In the genomic region with DNA sequence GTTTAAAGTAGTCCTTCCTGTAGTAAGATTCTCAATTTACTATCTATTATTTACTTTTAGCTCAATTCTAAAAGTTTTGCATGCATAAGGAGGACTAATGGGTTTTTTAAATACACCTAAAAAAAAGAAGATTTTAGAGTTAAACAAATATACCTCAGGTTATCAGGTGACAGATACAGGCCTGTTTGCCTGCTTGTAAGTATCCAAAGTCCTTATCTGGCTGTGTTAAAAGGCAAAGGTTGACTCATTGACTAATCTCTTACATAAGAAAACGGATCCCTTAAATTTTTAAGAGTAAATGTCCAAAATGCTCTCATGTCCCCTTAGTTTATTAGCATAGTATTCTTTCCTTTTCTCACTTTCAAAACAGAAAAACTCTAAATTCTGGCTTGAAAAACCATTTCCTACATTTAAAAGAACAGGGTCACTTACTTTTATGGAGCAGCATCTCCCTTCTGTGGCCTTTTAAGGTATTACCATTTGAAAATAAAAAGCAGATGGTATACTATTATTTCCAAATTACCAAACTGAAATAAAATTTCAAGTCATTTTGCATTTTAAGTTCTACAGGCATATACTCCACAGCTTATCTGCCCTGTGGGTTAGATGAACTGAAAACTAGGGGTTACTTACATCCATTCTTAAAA, we compare ENCODE assay signal across 1 cellular context.
TF ChIP-seq lines count a peak whose summit lies in the region.

No MANE protein-coding gene starts in this region.

TF ChIP-seq in HepG2, 621 proteins besides CTCF, POLR2A, EP300 and RAD21 (continues in another document):
- TF ChIP-seq, protein P1, sequence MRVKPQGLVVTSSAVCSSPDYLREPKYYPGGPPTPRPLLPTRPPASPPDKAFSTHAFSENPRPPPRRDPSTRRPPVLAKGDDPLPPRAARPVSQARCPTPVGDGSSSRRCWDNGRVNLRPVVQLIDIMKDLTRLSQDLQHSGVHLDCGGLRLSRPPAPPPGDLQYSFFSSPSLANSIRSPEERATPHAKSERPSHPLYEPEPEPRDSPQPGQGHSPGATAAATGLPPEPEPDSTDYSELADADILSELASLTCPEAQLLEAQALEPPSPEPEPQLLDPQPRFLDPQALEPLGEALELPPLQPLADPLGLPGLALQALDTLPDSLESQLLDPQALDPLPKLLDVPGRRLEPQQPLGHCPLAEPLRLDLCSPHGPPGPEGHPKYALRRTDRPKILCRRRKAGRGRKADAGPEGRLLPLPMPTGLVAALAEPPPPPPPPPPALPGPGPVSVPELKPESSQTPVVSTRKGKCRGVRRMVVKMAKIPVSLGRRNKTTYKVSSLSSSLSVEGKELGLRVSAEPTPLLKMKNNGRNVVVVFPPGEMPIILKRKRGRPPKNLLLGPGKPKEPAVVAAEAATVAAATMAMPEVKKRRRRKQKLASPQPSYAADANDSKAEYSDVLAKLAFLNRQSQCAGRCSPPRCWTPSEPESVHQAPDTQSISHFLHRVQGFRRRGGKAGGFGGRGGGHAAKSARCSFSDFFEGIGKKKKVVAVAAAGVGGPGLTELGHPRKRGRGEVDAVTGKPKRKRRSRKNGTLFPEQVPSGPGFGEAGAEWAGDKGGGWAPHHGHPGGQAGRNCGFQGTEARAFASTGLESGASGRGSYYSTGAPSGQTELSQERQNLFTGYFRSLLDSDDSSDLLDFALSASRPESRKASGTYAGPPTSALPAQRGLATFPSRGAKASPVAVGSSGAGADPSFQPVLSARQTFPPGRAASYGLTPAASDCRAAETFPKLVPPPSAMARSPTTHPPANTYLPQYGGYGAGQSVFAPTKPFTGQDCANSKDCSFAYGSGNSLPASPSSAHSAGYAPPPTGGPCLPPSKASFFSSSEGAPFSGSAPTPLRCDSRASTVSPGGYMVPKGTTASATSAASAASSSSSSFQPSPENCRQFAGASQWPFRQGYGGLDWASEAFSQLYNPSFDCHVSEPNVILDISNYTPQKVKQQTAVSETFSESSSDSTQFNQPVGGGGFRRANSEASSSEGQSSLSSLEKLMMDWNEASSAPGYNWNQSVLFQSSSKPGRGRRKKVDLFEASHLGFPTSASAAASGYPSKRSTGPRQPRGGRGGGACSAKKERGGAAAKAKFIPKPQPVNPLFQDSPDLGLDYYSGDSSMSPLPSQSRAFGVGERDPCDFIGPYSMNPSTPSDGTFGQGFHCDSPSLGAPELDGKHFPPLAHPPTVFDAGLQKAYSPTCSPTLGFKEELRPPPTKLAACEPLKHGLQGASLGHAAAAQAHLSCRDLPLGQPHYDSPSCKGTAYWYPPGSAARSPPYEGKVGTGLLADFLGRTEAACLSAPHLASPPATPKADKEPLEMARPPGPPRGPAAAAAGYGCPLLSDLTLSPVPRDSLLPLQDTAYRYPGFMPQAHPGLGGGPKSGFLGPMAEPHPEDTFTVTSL (CRISPR knock-in tag; IDR thresholded peaks at IDR 0.05; ENCODE audit: borderline replicate concordance): peak; percentile 72; the same call in 1 of the 2 replicates
- TF ChIP-seq ZNF713 (CRISPR knock-in tag; IDR thresholded peaks at IDR 0.05) (no peak), FOXO1 (CRISPR knock-in tag; IDR thresholded peaks at IDR 0.05) (no peak), CREB1 (IDR thresholded peaks at IDR 0.05) (no peak), CREB1 (CRISPR knock-in tag; IDR thresholded peaks at IDR 0.05) (peak; percentile 44; the same call in 1 of the 2 replicates), KLF9 (CRISPR knock-in tag; IDR thresholded peaks at IDR 0.05; ENCODE audit: low read depth) (no peak), SIN3B (IDR thresholded peaks at IDR 0.05; ENCODE audit: low read length) (no peak), RARA (CRISPR knock-in tag; IDR thresholded peaks at IDR 0.05) (peak; percentile 43; the same call in 1 of the 2 replicates), NFYC (CRISPR knock-in tag; IDR thresholded peaks at IDR 0.05) (no peak), HOXA7 (CRISPR knock-in tag; IDR thresholded peaks at IDR 0.05) (no peak), ZNF264 (CRISPR knock-in tag; IDR thresholded peaks at IDR 0.05) (no peak), CBX5 (CRISPR knock-in tag; IDR thresholded peaks at IDR 0.05; ENCODE audit: borderline replicate concordance) (no peak), RCOR2 (CRISPR knock-in tag; IDR thresholded peaks at IDR 0.05) (peak; percentile 45; the same call in 1 of the 2 replicates), KAT8 (CRISPR knock-in tag; IDR thresholded peaks at IDR 0.05) (0 out of 2 replicates have a peak, but pooled peaks have one; percentile 17), ZNF17 (CRISPR knock-in tag; IDR thresholded peaks at IDR 0.05) (no peak), ZNF468 (CRISPR knock-in tag; IDR thresholded peaks at IDR 0.05) (no peak), SOX5 (CRISPR knock-in tag; IDR thresholded peaks at IDR 0.05; ENCODE audit: borderline replicate concordance) (peak; percentile 15; the same call in 1 of the 2 replicates), RFXANK (CRISPR knock-in tag; IDR thresholded peaks at IDR 0.05) (no peak), ZMYM4 (CRISPR knock-in tag; IDR thresholded peaks at IDR 0.05) (no peak), ZNF550 (CRISPR knock-in tag; IDR thresholded peaks at IDR 0.05; ENCODE audit: borderline replicate concordance) (no peak), RELA (CRISPR knock-in tag; IDR thresholded peaks at IDR 0.05) (no peak), ZNF75D (CRISPR knock-in tag; IDR thresholded peaks at IDR 0.05; ENCODE audit: borderline replicate concordance) (no peak), ZKSCAN1 (IDR thresholded peaks at IDR 0.05; ENCODE audit: low read length) (no peak), KAT7 (CRISPR knock-in tag; IDR thresholded peaks at IDR 0.05; ENCODE audit: borderline replicate concordance) (no peak), STAG1 (CRISPR knock-in tag; IDR thresholded peaks at IDR 0.05) (peak; percentile 30; the same call in 1 of the 2 replicates), ZFP1 (CRISPR knock-in tag; IDR thresholded peaks at IDR 0.05) (no peak), AGO2 (optimal IDR thresholded peaks at IDR 0.05; ENCODE audit: low read depth, low read length) (no peak), SMARCC2 (IDR thresholded peaks at IDR 0.05) (no peak), SIX1 (CRISPR knock-in tag; IDR thresholded peaks at IDR 0.05; ENCODE audit: borderline replicate concordance) (peak; percentile 70; the same call in 1 of the 2 replicates)
- TF ChIP-seq, protein P2, sequence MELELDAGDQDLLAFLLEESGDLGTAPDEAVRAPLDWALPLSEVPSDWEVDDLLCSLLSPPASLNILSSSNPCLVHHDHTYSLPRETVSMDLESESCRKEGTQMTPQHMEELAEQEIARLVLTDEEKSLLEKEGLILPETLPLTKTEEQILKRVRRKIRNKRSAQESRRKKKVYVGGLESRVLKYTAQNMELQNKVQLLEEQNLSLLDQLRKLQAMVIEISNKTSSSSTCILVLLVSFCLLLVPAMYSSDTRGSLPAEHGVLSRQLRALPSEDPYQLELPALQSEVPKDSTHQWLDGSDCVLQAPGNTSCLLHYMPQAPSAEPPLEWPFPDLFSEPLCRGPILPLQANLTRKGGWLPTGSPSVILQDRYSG (CRISPR knock-in tag; IDR thresholded peaks at IDR 0.05): no peak
- TF ChIP-seq, protein P3, sequence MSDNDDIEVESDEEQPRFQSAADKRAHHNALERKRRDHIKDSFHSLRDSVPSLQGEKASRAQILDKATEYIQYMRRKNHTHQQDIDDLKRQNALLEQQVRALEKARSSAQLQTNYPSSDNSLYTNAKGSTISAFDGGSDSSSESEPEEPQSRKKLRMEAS (IDR thresholded peaks at IDR 0.05): no peak
- TF ChIP-seq, protein P4, sequence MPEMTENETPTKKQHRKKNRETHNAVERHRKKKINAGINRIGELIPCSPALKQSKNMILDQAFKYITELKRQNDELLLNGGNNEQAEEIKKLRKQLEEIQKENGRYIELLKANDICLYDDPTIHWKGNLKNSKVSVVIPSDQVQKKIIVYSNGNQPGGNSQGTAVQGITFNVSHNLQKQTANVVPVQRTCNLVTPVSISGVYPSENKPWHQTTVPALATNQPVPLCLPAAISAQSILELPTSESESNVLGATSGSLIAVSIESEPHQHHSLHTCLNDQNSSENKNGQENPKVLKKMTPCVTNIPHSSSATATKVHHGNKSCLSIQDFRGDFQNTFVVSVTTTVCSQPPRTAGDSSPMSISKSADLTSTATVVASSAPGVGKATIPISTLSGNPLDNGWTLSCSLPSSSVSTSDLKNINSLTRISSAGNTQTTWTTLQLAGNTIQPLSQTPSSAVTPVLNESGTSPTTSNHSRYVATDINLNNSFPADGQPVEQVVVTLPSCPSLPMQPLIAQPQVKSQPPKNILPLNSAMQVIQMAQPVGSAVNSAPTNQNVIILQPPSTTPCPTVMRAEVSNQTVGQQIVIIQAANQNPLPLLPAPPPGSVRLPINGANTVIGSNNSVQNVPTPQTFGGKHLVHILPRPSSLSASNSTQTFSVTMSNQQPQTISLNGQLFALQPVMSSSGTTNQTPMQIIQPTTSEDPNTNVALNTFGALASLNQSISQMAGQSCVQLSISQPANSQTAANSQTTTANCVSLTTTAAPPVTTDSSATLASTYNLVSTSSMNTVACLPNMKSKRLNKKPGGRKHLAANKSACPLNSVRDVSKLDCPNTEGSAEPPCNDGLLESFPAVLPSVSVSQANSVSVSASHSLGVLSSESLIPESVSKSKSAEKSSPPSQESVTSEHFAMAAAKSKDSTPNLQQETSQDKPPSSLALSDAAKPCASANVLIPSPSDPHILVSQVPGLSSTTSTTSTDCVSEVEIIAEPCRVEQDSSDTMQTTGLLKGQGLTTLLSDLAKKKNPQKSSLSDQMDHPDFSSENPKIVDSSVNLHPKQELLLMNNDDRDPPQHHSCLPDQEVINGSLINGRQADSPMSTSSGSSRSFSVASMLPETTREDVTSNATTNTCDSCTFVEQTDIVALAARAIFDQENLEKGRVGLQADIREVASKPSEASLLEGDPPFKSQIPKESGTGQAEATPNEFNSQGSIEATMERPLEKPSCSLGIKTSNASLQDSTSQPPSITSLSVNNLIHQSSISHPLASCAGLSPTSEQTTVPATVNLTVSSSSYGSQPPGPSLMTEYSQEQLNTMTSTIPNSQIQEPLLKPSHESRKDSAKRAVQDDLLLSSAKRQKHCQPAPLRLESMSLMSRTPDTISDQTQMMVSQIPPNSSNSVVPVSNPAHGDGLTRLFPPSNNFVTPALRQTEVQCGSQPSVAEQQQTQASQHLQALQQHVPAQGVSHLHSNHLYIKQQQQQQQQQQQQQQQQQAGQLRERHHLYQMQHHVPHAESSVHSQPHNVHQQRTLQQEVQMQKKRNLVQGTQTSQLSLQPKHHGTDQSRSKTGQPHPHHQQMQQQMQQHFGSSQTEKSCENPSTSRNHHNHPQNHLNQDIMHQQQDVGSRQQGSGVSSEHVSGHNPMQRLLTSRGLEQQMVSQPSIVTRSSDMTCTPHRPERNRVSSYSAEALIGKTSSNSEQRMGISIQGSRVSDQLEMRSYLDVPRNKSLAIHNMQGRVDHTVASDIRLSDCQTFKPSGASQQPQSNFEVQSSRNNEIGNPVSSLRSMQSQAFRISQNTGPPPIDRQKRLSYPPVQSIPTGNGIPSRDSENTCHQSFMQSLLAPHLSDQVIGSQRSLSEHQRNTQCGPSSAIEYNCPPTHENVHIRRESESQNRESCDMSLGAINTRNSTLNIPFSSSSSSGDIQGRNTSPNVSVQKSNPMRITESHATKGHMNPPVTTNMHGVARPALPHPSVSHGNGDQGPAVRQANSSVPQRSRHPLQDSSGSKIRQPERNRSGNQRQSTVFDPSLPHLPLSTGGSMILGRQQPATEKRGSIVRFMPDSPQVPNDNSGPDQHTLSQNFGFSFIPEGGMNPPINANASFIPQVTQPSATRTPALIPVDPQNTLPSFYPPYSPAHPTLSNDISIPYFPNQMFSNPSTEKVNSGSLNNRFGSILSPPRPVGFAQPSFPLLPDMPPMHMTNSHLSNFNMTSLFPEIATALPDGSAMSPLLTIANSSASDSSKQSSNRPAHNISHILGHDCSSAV (CRISPR knock-in tag; IDR thresholded peaks at IDR 0.05; ENCODE audit: borderline replicate concordance): no peak
- TF ChIP-seq, protein P5, sequence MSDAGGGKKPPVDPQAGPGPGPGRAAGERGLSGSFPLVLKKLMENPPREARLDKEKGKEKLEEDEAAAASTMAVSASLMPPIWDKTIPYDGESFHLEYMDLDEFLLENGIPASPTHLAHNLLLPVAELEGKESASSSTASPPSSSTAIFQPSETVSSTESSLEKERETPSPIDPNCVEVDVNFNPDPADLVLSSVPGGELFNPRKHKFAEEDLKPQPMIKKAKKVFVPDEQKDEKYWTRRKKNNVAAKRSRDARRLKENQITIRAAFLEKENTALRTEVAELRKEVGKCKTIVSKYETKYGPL (CRISPR knock-in tag; IDR thresholded peaks at IDR 0.05): peak; percentile 74; the same call in 1 of the 2 replicates
- TF ChIP-seq, protein P6, sequence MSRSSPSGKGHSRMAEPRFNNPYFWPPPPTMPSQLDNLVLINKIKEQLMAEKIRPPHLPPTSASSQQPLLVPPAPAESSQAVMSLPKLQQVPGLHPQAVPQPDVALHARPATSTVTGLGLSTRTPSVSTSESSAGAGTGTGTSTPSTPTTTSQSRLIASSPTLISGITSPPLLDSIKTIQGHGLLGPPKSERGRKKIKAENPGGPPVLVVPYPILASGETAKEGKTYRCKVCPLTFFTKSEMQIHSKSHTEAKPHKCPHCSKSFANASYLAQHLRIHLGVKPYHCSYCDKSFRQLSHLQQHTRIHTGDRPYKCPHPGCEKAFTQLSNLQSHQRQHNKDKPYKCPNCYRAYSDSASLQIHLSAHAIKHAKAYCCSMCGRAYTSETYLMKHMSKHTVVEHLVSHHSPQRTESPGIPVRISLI (CRISPR knock-in tag; IDR thresholded peaks at IDR 0.05; ENCODE audit: borderline replicate concordance): peak; percentile 57; the same call in 1 of the 2 replicates
- TF ChIP-seq, protein P7, sequence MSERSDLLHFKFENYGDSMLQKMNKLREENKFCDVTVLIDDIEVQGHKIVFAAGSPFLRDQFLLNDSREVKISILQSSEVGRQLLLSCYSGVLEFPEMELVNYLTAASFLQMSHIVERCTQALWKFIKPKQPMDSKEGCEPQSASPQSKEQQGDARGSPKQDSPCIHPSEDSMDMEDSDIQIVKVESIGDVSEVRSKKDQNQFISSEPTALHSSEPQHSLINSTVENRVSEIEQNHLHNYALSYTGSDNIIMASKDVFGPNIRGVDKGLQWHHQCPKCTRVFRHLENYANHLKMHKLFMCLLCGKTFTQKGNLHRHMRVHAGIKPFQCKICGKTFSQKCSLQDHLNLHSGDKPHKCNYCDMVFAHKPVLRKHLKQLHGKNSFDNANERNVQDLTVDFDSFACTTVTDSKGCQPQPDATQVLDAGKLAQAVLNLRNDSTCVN (CRISPR knock-in tag; IDR thresholded peaks at IDR 0.05; ENCODE audit: borderline replicate concordance): no peak
- TF ChIP-seq, protein P8, sequence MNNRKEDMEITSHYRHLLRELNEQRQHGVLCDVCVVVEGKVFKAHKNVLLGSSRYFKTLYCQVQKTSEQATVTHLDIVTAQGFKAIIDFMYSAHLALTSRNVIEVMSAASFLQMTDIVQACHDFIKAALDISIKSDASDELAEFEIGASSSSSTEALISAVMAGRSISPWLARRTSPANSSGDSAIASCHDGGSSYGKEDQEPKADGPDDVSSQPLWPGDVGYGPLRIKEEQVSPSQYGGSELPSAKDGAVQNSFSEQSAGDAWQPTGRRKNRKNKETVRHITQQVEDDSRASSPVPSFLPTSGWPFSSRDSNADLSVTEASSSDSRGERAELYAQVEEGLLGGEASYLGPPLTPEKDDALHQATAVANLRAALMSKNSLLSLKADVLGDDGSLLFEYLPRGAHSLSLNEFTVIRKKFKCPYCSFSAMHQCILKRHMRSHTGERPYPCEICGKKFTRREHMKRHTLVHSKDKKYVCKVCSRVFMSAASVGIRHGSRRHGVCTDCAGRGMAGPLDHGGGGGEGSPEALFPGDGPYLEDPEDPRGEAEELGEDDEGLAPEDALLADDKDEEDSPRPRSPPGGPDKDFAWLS (CRISPR knock-in tag; IDR thresholded peaks at IDR 0.05; ENCODE audit: borderline replicate concordance): no peak
- TF ChIP-seq, protein P9, sequence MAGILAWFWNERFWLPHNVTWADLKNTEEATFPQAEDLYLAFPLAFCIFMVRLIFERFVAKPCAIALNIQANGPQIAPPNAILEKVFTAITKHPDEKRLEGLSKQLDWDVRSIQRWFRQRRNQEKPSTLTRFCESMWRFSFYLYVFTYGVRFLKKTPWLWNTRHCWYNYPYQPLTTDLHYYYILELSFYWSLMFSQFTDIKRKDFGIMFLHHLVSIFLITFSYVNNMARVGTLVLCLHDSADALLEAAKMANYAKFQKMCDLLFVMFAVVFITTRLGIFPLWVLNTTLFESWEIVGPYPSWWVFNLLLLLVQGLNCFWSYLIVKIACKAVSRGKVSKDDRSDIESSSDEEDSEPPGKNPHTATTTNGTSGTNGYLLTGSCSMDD (CRISPR knock-in tag; IDR thresholded peaks at IDR 0.05): no peak
